15 cellular contexts compared by ENCODE assay signal in the genomic region with DNA sequence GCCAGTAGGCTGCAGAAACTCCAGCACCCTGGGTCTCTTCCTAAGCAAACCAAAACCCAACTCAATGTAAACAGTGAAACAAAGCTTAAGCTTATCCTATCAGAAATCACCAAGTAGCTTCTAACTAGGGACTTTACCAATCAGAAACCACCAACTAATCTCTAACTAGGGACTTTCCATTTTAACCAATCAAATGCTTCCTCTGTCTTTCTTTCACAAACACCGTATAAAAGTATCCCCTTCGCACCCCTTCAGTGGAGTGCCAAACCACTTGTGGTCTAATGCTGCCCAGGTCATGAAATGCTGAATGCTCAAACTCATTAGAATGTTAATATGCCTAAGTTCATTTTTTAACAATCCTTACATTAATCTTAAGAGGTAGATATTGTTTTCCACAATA.
A peak's percentile ranks its signal among the peaks of the same experiment; 100 is the strongest.
DNase-seq lines count a peak whose midpoint lies in the region; ATAC-seq and TF ChIP-seq lines count a peak whose summit lies in the region.
"Had no signal": no experiment of that assay in that cellular context is flagged by ENCODE, and none has a peak within 500 bp of the region (broad histone marks: within the 10 kb centered on the region; RNA-seq: fewer than 3 reads in every experiment).

No MANE protein-coding gene starts in this region.

- TF ChIP-seq CTCF in BE2C (IDR thresholded peaks at IDR 0.05; ENCODE audit: low read depth, low read length) (no peak), mucosa of descending colon (IDR thresholded peaks at IDR 0.05) (no peak)

- no peaks in the 10 kb centered on the region for H3K27me3 ChIP-seq in BE2C

- H3K36me3 Mint-ChIP-seq in activated naive CD4-positive, alpha-beta T cell treated with anti-CD3 and anti-CD28 coated beads, Interleukin-2, amount 50 U/mL, for 24 hours, result no peaks in the 10 kb centered on the region
- peaks cover 3% of the 10 kb centered on the region for H3K36me3 Mint-ChIP-seq in activated T-helper 1 cell treated with anti-CD3 and anti-CD28 coated beads, Interleukin-12 subunit alpha, Interleukin-12 subunit beta, Interleukin-2, Interleukin-4 antibody, amounts not matched to agents 30 ng/mL and 10 ng/mL and 1 ng/mL, durations not matched to agents 14 hours and 24 hours and 36 hours (ENCODE audit: low read depth)
- H3K36me3 Mint-ChIP-seq in stimulated activated naive CD8-positive, alpha-beta T cell treated with anti-CD3 and anti-CD28 coated beads, Interleukin-15, Interleukin-2, amounts not matched to agents 100 ng/mL and 50 ng/mL, for 24 hours (ENCODE audit: low read depth), result no peaks in the 10 kb centered on the region
- H3K36me3 Mint-ChIP-seq: CD8-positive, alpha-beta T cell had no signal

- no peak overlapping the region for H3K4me3 Mint-ChIP-seq in activated naive CD4-positive, alpha-beta T cell treated with anti-CD3 and anti-CD28 coated beads, Interleukin-2, amount 50 U/mL, for 24 hours
- H3K4me3 Mint-ChIP-seq in activated T-helper 1 cell treated with anti-CD3 and anti-CD28 coated beads, Interleukin-12 subunit alpha, Interleukin-12 subunit beta, Interleukin-2, Interleukin-4 antibody, amounts not matched to agents 30 ng/mL and 10 ng/mL and 1 ng/mL, durations not matched to agents 14 hours and 24 hours and 36 hours, result no peak overlapping the region
- peak overlapping the region; percentile 21 for H3K4me3 Mint-ChIP-seq in stimulated activated naive CD8-positive, alpha-beta T cell treated with anti-CD3 and anti-CD28 coated beads, Interleukin-15, Interleukin-2, amounts not matched to agents 100 ng/mL and 50 ng/mL, for 24 hours
- H3K4me3 Mint-ChIP-seq: CD8-positive, alpha-beta T cell had no signal

- H3K9me3 Mint-ChIP-seq in activated naive CD4-positive, alpha-beta T cell treated with anti-CD3 and anti-CD28 coated beads, Interleukin-2, amount 50 U/mL, for 24 hours, result no peaks in the 10 kb centered on the region
- H3K9me3 Mint-ChIP-seq in activated T-helper 1 cell treated with anti-CD3 and anti-CD28 coated beads, Interleukin-12 subunit alpha, Interleukin-12 subunit beta, Interleukin-2, Interleukin-4 antibody, amounts not matched to agents 30 ng/mL and 10 ng/mL and 1 ng/mL, durations not matched to agents 14 hours and 24 hours and 36 hours, result peaks cover 17% of the 10 kb centered on the region
- H3K9me3 Mint-ChIP-seq in stimulated activated naive CD8-positive, alpha-beta T cell treated with anti-CD3 and anti-CD28 coated beads, Interleukin-15, Interleukin-2, amounts not matched to agents 100 ng/mL and 50 ng/mL, for 24 hours, result peaks cover 5% of the 10 kb centered on the region
- H3K9me3 Mint-ChIP-seq: CD8-positive, alpha-beta T cell had no signal

- no peak for DNase-seq in activated naive CD4-positive, alpha-beta T cell (lab: John Stamatoyannopoulos, UW)
- DNase-seq in activated T-helper 1 cell treated with anti-CD3 and anti-CD28 coated beads, Interleukin-12 subunit alpha, Interleukin-12 subunit beta, Interleukin-2, Interleukin-4 antibody, amounts not matched to agents 30 ng/mL and 10 ng/mL and 1 ng/mL, durations not matched to agents 14 hours and 24 hours and 36 hours (ENCODE audit: low spot score), result no peak
- DNase-seq in BE2C (no peak), Right ventricle myocardium superior (no peak), mucosa of descending colon (no peak)
- DNase-seq: caudate nucleus; CD8-positive, alpha-beta T cell; foreskin melanocyte; NCI-H1417 treated with DMSO at 0.1 percent for 48 hours; NCI-H524; nucleus accumbens; stimulated activated naive CD4-positive, alpha-beta T cell treated with Interleukin-2 at 50 U/mL for 16 hours had no signal

- no peaks in the 10 kb centered on the region for H3K9me3 ChIP-seq in BE2C
- no peaks in the 10 kb centered on the region for H3K9me3 ChIP-seq in mucosa of descending colon

- H3K27me3 Mint-ChIP-seq in activated naive CD4-positive, alpha-beta T cell treated with anti-CD3 and anti-CD28 coated beads, Interleukin-2, amount 50 U/mL, for 24 hours, result no peaks in the 10 kb centered on the region
- no peaks in the 10 kb centered on the region for H3K27me3 Mint-ChIP-seq in activated T-helper 1 cell treated with anti-CD3 and anti-CD28 coated beads, Interleukin-12 subunit alpha, Interleukin-12 subunit beta, Interleukin-2, Interleukin-4 antibody, amounts not matched to agents 30 ng/mL and 10 ng/mL and 1 ng/mL, durations not matched to agents 14 hours and 24 hours and 36 hours (ENCODE audit: insufficient read depth)
- H3K27me3 Mint-ChIP-seq in stimulated activated naive CD8-positive, alpha-beta T cell treated with anti-CD3 and anti-CD28 coated beads, Interleukin-15, Interleukin-2, amounts not matched to agents 100 ng/mL and 50 ng/mL, for 24 hours, result no peaks in the 10 kb centered on the region

- H3K4me1 Mint-ChIP-seq in activated naive CD4-positive, alpha-beta T cell treated with anti-CD3 and anti-CD28 coated beads, Interleukin-2, amount 50 U/mL, for 24 hours, result peaks cover 31% of the 10 kb centered on the region
- H3K4me1 Mint-ChIP-seq in activated T-helper 1 cell treated with anti-CD3 and anti-CD28 coated beads, Interleukin-12 subunit alpha, Interleukin-12 subunit beta, Interleukin-2, Interleukin-4 antibody, amounts not matched to agents 30 ng/mL and 10 ng/mL and 1 ng/mL, durations not matched to agents 14 hours and 24 hours and 36 hours (ENCODE audit: low read depth), result peaks cover 40% of the 10 kb centered on the region
- H3K4me1 Mint-ChIP-seq in stimulated activated naive CD8-positive, alpha-beta T cell treated with anti-CD3 and anti-CD28 coated beads, Interleukin-15, Interleukin-2, amounts not matched to agents 100 ng/mL and 50 ng/mL, for 24 hours (ENCODE audit: low read depth), result peaks cover 50% of the 10 kb centered on the region

- no peak overlapping the region for H3K4me3 ChIP-seq in BE2C (ENCODE audit: low read depth, low read length)
- no peak overlapping the region for H3K4me3 ChIP-seq in mucosa of descending colon

- H3K36me3 ChIP-seq in BE2C (no peaks in the 10 kb centered on the region), mucosa of descending colon (ENCODE audit: low read depth) (no peaks in the 10 kb centered on the region)

- ATAC-seq in HG02678 (IDR thresholded peaks at IDR 0.05; ENCODE audit: unreplicated experiment) (peak; percentile 44), Right ventricle myocardium superior (ENCODE audit: poor library complexity) (no peak), mucosa of descending colon (no peak)
- ATAC-seq: CD8-positive, alpha-beta T cell had no signal

- peak overlapping the region; percentile 61 for H3K27ac Mint-ChIP-seq in activated naive CD4-positive, alpha-beta T cell treated with anti-CD3 and anti-CD28 coated beads, Interleukin-2, amount 50 U/mL, for 24 hours
- H3K27ac Mint-ChIP-seq in activated T-helper 1 cell treated with anti-CD3 and anti-CD28 coated beads, Interleukin-12 subunit alpha, Interleukin-12 subunit beta, Interleukin-2, Interleukin-4 antibody, amounts not matched to agents 30 ng/mL and 10 ng/mL and 1 ng/mL, durations not matched to agents 14 hours and 24 hours and 36 hours, result peak overlapping the region; percentile 31
- H3K27ac Mint-ChIP-seq in stimulated activated naive CD8-positive, alpha-beta T cell treated with anti-CD3 and anti-CD28 coated beads, Interleukin-15, Interleukin-2, amounts not matched to agents 100 ng/mL and 50 ng/mL, for 24 hours, result peak overlapping the region; percentile 63
- H3K27ac Mint-ChIP-seq: CD8-positive, alpha-beta T cell had no signal

- intact Hi-C loops in activated T-helper 1 cell treated with anti-CD3 and anti-CD28 coated beads, Interleukin-12 subunit alpha, Interleukin-12 subunit beta, Interleukin-2, Interleukin-4 antibody, amounts not matched to agents 30 ng/mL and 10 ng/mL and 1 ng/mL, durations not matched to agents 14 hours and 24 hours and 36 hours (cut with micrococcal nuclease), result loop anchor here (2.0 to 10.0 kb wide), 3 partner anchors 16 to 662 kb away; no protein-coding TSS in a partner anchor
- intact Hi-C loops in Right ventricle myocardium superior (cut with DNase I), result no loop called here
- intact Hi-C loops in mucosa of descending colon (cut with DNase I, micrococcal nuclease), result no loop called here

- peaks cover 3% of the 10 kb centered on the region; the same call in 1 of the 2 replicates for H3K4me1 ChIP-seq in BE2C
- no peaks in the 10 kb centered on the region for H3K4me1 ChIP-seq in mucosa of descending colon (ENCODE audit: low read depth)
